In genomic region chr4:77819836-77820679, GRCh38 we compare ENCODE assay signal across 1 cellular context.
A peak's percentile ranks its signal among the peaks of the same experiment; 100 is the strongest.
TF ChIP-seq lines count a peak whose summit lies in the region.

No MANE protein-coding gene starts in this region.

TF ChIP-seq in K562, 482 proteins besides CTCF, POLR2A, EP300 and RAD21 (continued from another document and continues in another):
- TF ChIP-seq VEZF1 (CRISPR knock-in tag; IDR thresholded peaks at IDR 0.05) (peak; percentile 82), SRF (CRISPR knock-in tag; IDR thresholded peaks at IDR 0.05) (peak in 1 of 2 experiments; percentile 42; a peak in 1 of 4 replicates), SMAD3 (CRISPR knock-in tag; conservative IDR thresholded peaks at IDR 0.05) (no peak), MYNN (IDR thresholded peaks at IDR 0.05) (no peak), MYNN (CRISPR knock-in tag; IDR thresholded peaks at IDR 0.05) (no peak), TEAD4 (IDR thresholded peaks at IDR 0.05; ENCODE audit: low read length) (no peak; the same call in 1 of the 2 replicates), TEAD4 (CRISPR knock-in tag; IDR thresholded peaks at IDR 0.05; ENCODE audit: borderline replicate concordance) (peak; percentile 61; the same call in 1 of the 2 replicates), HDAC6 (IDR thresholded peaks at IDR 0.05; ENCODE audit: low read depth, low read length) (no peak), SMAD2 (IDR thresholded peaks at IDR 0.05; ENCODE audit: low read depth, low read length) (no peak), BRD4 (IDR thresholded peaks at IDR 0.05) (no peak), MLX (CRISPR knock-in tag; conservative IDR thresholded peaks at IDR 0.05) (no peak), JUN (IDR thresholded peaks at IDR 0.05; ENCODE audit: borderline replicate concordance, low read depth, low read length) (no peak), JUN (CRISPR knock-in tag; IDR thresholded peaks at IDR 0.05; ENCODE audit: borderline replicate concordance) (0 out of 2 replicates have a peak, but pooled peaks have one; percentile 54), RFX5 (IDR thresholded peaks at IDR 0.05; ENCODE audit: low read depth, low read length) (no peak), ZBTB33 (CRISPR knock-in tag; IDR thresholded peaks at IDR 0.05) (0 out of 2 replicates have a peak, but pooled peaks have one; percentile 10), ZNF444 (CRISPR knock-in tag; IDR thresholded peaks at IDR 0.05) (no peak), KLF10 (CRISPR knock-in tag; IDR thresholded peaks at IDR 0.05) (no peak), CREBBP (IDR thresholded peaks at IDR 0.05; ENCODE audit: low read depth, low read length) (no peak), ZNF134 (CRISPR knock-in tag; conservative IDR thresholded peaks at IDR 0.05) (no peak), ZNF584 (CRISPR knock-in tag; IDR thresholded peaks at IDR 0.05; ENCODE audit: low read depth) (no peak), ZNF668 (CRISPR knock-in tag; IDR thresholded peaks at IDR 0.05) (no peak), PURB (CRISPR knock-in tag; IDR thresholded peaks at IDR 0.05; ENCODE audit: low read depth) (no peak), PHB (CRISPR knock-in tag; IDR thresholded peaks at IDR 0.05) (no peak), GTF2F1 (IDR thresholded peaks at IDR 0.05; ENCODE audit: low read depth, low read length) (no peak; the same call in 1 of the 2 replicates), ZNF311 (CRISPR knock-in tag; IDR thresholded peaks at IDR 0.05) (no peak), FOS (IDR thresholded peaks at IDR 0.05; ENCODE audit: extremely low read depth, insufficient read length) (no peak), ZNF316 (IDR thresholded peaks at IDR 0.05) (no peak), ZBTB49 (CRISPR knock-in tag; IDR thresholded peaks at IDR 0.05; ENCODE audit: borderline replicate concordance) (no peak), SIX5 (IDR thresholded peaks at IDR 0.05; ENCODE audit: borderline replicate concordance in 1 of 2, insufficient read depth in 1 of 2, low read depth in 1 of 2, low read length in 2 of 2) (no peak), EP400 (IDR thresholded peaks at IDR 0.05) (peak; percentile 75), HDAC8 (tag; IDR thresholded peaks at IDR 0.05) (no peak), NFE2L1 (tag; IDR thresholded peaks at IDR 0.05; ENCODE audit: borderline replicate concordance, low read depth) (no peak), ERF (CRISPR knock-in tag; IDR thresholded peaks at IDR 0.05) (peak; percentile 51; the same call in 1 of the 2 replicates), ETV5 (CRISPR knock-in tag; IDR thresholded peaks at IDR 0.05; ENCODE audit: low read depth) (no peak), TFAM (CRISPR knock-in tag; conservative IDR thresholded peaks at IDR 0.05) (no peak), ZNF175 (CRISPR knock-in tag; IDR thresholded peaks at IDR 0.05; ENCODE audit: low read depth) (no peak), EZH2 (IDR thresholded peaks at IDR 0.05; ENCODE audit: borderline replicate concordance, low read depth, low read length) (no peak), CC2D1A (IDR thresholded peaks at IDR 0.05) (no peak), ZNF24 (IDR thresholded peaks at IDR 0.05) (no peak), ZNF75A (CRISPR knock-in tag; IDR thresholded peaks at IDR 0.05) (no peak), ZNF76 (CRISPR knock-in tag; IDR thresholded peaks at IDR 0.05; ENCODE audit: borderline replicate concordance) (no peak), HNRNPL (IDR thresholded peaks at IDR 0.05; ENCODE audit: low read depth, low read length) (no peak), ZNF140 (CRISPR knock-in tag; IDR thresholded peaks at IDR 0.05) (no peak), POLR2AphosphoS2 (IDR thresholded peaks at IDR 0.05; ENCODE audit: low read length) (no peak; the same call in 1 of the 2 replicates), KAT7 (CRISPR knock-in tag; IDR thresholded peaks at IDR 0.05; ENCODE audit: borderline replicate concordance) (no peak; the same call in 1 of the 2 replicates), ETV6 (IDR thresholded peaks at IDR 0.05; ENCODE audit: borderline replicate concordance in 1 of 2, low read depth in 2 of 2, low read length in 1 of 2) (no peak), ETV6 (CRISPR knock-in tag; IDR thresholded peaks at IDR 0.05; ENCODE audit: borderline replicate concordance) (no peak), ZNF830 (CRISPR knock-in tag; IDR thresholded peaks at IDR 0.05) (0 out of 2 replicates have a peak, but pooled peaks have one; percentile 41), RBFOX2 (IDR thresholded peaks at IDR 0.05; ENCODE audit: low read depth, low read length) (peak; percentile 92), ZKSCAN1 (IDR thresholded peaks at IDR 0.05; ENCODE audit: low read depth, low read length) (no peak), TCFL5 (CRISPR knock-in tag; conservative IDR thresholded peaks at IDR 0.05) (no peak), POLR2B (IDR thresholded peaks at IDR 0.05; ENCODE audit: low read depth, partially characterized antibody) (peak; percentile 93), SETDB1 (IDR thresholded peaks at IDR 0.05; ENCODE audit: low read length) (no peak)
- TF ChIP-seq, protein P1, sequence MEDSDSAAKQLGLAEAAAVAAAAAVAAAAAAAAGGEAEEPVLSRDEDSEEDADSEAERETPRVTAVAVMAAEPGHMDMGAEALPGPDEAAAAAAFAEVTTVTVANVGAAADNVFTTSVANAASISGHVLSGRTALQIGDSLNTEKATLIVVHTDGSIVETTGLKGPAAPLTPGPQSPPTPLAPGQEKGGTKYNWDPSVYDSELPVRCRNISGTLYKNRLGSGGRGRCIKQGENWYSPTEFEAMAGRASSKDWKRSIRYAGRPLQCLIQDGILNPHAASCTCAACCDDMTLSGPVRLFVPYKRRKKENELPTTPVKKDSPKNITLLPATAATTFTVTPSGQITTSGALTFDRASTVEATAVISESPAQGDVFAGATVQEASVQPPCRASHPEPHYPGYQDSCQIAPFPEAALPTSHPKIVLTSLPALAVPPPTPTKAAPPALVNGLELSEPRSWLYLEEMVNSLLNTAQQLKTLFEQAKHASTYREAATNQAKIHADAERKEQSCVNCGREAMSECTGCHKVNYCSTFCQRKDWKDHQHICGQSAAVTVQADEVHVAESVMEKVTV (CRISPR knock-in tag; IDR thresholded peaks at IDR 0.05): no peak
- TF ChIP-seq, protein P2, sequence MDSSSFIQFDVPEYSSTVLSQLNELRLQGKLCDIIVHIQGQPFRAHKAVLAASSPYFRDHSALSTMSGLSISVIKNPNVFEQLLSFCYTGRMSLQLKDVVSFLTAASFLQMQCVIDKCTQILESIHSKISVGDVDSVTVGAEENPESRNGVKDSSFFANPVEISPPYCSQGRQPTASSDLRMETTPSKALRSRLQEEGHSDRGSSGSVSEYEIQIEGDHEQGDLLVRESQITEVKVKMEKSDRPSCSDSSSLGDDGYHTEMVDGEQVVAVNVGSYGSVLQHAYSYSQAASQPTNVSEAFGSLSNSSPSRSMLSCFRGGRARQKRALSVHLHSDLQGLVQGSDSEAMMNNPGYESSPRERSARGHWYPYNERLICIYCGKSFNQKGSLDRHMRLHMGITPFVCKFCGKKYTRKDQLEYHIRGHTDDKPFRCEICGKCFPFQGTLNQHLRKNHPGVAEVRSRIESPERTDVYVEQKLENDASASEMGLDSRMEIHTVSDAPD (CRISPR knock-in tag; IDR thresholded peaks at IDR 0.05): no peak
- TF ChIP-seq, protein P3, sequence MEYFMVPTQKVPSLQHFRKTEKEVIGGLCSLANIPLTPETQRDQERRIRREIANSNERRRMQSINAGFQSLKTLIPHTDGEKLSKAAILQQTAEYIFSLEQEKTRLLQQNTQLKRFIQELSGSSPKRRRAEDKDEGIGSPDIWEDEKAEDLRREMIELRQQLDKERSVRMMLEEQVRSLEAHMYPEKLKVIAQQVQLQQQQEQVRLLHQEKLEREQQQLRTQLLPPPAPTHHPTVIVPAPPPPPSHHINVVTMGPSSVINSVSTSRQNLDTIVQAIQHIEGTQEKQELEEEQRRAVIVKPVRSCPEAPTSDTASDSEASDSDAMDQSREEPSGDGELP (CRISPR knock-in tag; IDR thresholded peaks at IDR 0.05; ENCODE audit: borderline replicate concordance): peak; percentile 66; the same call in 1 of the 2 replicates
- TF ChIP-seq, protein P4, sequence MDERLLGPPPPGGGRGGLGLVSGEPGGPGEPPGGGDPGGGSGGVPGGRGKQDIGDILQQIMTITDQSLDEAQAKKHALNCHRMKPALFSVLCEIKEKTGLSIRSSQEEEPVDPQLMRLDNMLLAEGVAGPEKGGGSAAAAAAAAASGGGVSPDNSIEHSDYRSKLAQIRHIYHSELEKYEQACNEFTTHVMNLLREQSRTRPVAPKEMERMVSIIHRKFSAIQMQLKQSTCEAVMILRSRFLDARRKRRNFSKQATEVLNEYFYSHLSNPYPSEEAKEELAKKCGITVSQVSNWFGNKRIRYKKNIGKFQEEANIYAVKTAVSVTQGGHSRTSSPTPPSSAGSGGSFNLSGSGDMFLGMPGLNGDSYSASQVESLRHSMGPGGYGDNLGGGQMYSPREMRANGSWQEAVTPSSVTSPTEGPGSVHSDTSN (CRISPR knock-in tag; IDR thresholded peaks at IDR 0.05; ENCODE audit: low read depth): peak; percentile 81
- TF ChIP-seq, protein P4 (tag; conservative IDR thresholded peaks at IDR 0.05; ENCODE audit: low read depth): peak; percentile 93
- TF ChIP-seq, protein P5, sequence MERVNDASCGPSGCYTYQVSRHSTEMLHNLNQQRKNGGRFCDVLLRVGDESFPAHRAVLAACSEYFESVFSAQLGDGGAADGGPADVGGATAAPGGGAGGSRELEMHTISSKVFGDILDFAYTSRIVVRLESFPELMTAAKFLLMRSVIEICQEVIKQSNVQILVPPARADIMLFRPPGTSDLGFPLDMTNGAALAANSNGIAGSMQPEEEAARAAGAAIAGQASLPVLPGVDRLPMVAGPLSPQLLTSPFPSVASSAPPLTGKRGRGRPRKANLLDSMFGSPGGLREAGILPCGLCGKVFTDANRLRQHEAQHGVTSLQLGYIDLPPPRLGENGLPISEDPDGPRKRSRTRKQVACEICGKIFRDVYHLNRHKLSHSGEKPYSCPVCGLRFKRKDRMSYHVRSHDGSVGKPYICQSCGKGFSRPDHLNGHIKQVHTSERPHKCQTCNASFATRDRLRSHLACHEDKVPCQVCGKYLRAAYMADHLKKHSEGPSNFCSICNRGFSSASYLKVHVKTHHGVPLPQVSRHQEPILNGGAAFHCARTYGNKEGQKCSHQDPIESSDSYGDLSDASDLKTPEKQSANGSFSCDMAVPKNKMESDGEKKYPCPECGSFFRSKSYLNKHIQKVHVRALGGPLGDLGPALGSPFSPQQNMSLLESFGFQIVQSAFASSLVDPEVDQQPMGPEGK (CRISPR knock-in tag; IDR thresholded peaks at IDR 0.05; ENCODE audit: borderline replicate concordance): no peak
